In the genomic region with DNA sequence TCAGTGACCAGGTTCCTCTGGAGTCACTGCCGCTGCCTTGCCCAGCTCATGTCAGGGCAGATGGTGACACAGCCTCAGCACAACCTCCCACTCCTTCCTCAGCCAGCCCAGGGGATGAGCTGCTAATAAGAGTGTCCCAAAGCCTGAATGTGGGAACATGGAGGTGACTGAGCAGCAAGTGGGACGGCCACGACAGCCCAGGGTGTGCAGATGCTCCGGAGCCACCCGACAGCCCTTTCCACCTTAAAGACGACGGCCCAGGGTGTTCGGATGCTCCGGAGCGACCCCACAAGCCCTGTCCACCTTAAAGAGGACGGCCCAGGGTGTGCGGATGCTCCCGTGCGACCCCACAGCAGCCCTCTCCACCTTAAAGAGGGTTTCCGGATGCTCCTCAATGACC, we compare ENCODE assay signal across 1 cellular context.
TF ChIP-seq lines count a peak whose summit lies in the region.

No MANE protein-coding gene starts in this region.

TF ChIP-seq in HepG2, 621 proteins besides CTCF, POLR2A, EP300 and RAD21:
- TF ChIP-seq ZFP91 (CRISPR knock-in tag; IDR thresholded peaks at IDR 0.05; ENCODE audit: borderline replicate concordance) (no peak), ZBTB39 (CRISPR knock-in tag; IDR thresholded peaks at IDR 0.05) (no peak), MTA1 (CRISPR knock-in tag; IDR thresholded peaks at IDR 0.05; ENCODE audit: borderline replicate concordance) (no peak), ZNF576 (CRISPR knock-in tag; IDR thresholded peaks at IDR 0.05) (no peak), ZNF138 (CRISPR knock-in tag; IDR thresholded peaks at IDR 0.05; ENCODE audit: low read depth) (no peak), DZIP1 (CRISPR knock-in tag; IDR thresholded peaks at IDR 0.05) (no peak), ZNF841 (CRISPR knock-in tag; IDR thresholded peaks at IDR 0.05; ENCODE audit: borderline replicate concordance) (no peak), ZFP36L2 (CRISPR knock-in tag; IDR thresholded peaks at IDR 0.05) (no peak), FOXK1 (CRISPR knock-in tag; IDR thresholded peaks at IDR 0.05; ENCODE audit: borderline replicate concordance, low read depth) (no peak), TFDP1 (CRISPR knock-in tag; IDR thresholded peaks at IDR 0.05; ENCODE audit: borderline replicate concordance) (no peak), TARDBP (CRISPR knock-in tag; IDR thresholded peaks at IDR 0.05) (no peak), SNRNP70 (IDR thresholded peaks at IDR 0.05; ENCODE audit: low read depth, low read length) (no peak), NFKBIZ (CRISPR knock-in tag; IDR thresholded peaks at IDR 0.05) (no peak), ZFP37 (CRISPR knock-in tag; IDR thresholded peaks at IDR 0.05; ENCODE audit: borderline replicate concordance) (no peak), ZFP82 (CRISPR knock-in tag; IDR thresholded peaks at IDR 0.05; ENCODE audit: borderline replicate concordance) (no peak)
- TF ChIP-seq, protein P1, sequence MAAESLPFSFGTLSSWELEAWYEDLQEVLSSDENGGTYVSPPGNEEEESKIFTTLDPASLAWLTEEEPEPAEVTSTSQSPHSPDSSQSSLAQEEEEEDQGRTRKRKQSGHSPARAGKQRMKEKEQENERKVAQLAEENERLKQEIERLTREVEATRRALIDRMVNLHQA (CRISPR knock-in tag; IDR thresholded peaks at IDR 0.05), result no peak
- TF ChIP-seq, protein P2, sequence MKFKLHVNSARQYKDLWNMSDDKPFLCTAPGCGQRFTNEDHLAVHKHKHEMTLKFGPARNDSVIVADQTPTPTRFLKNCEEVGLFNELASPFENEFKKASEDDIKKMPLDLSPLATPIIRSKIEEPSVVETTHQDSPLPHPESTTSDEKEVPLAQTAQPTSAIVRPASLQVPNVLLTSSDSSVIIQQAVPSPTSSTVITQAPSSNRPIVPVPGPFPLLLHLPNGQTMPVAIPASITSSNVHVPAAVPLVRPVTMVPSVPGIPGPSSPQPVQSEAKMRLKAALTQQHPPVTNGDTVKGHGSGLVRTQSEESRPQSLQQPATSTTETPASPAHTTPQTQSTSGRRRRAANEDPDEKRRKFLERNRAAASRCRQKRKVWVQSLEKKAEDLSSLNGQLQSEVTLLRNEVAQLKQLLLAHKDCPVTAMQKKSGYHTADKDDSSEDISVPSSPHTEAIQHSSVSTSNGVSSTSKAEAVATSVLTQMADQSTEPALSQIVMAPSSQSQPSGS (CRISPR knock-in tag; IDR thresholded peaks at IDR 0.05), result no peak
- TF ChIP-seq, protein P3, sequence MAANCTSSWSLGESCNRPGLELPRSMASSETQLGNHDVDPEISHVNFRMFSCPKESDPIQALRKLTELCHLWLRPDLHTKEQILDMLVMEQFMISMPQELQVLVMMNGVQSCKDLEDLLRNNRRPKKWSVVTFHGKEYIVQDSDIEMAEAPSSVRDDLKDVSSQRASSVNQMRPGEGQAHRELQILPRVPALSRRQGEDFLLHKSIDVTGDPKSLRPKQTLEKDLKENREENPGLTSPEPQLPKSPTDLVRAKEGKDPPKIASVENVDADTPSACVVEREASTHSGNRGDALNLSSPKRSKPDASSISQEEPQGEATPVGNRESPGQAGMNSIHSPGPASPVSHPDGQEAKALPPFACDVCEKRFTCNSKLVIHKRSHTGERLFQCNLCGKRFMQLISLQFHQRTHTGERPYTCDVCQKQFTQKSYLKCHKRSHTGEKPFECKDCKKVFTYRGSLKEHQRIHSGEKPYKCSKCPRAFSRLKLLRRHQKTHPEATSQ (CRISPR knock-in tag; IDR thresholded peaks at IDR 0.05; ENCODE audit: borderline replicate concordance), result no peak
